Comparison of ENCODE assay signal across 8 cellular contexts in the genomic region with DNA sequence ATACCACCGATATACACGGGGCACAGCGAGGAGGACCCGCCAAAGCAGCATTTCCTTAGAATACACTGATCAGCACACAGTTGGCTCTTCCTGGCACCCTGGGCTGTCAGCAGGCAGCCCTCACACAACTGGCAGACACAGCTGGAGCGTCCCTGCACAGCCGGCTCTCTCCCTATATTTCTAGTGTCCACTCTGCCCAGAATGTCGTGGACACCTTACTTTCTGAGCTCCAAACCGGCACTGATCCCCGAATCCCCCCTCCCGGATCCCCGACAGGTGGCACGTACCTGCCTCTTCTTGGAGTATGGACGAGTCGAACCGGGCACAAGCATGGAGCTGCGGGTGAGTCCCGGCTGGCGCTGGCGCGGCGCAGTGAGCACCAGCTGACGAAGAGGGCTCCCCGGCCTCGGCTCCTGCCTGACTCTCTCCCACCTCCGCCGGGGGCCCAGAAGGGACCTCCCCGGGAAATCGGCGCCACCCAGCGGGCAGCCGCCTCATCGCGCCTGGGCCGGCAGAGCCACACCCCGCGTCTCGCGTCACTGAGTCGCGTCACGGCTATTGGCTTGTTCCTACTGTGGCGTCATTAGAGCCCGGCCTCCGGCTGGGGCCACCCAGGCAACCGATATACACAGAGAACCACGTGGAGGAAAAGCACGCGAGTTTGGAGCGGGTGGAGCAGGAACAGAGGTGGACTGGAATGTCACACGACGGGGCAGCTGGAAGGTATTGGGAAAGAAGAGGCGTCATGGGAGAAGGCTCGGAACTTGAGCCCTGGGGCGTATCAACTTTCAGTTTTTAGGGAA. TPM values are rescaled to one million over a fixed set of nuclear protein-coding genes. Genes with fewer than 3 reads are reported as not detected.
DNase-seq lines count a peak whose midpoint lies in the region; ATAC-seq and TF ChIP-seq lines count a peak whose summit lies in the region.

A gene with protein sequence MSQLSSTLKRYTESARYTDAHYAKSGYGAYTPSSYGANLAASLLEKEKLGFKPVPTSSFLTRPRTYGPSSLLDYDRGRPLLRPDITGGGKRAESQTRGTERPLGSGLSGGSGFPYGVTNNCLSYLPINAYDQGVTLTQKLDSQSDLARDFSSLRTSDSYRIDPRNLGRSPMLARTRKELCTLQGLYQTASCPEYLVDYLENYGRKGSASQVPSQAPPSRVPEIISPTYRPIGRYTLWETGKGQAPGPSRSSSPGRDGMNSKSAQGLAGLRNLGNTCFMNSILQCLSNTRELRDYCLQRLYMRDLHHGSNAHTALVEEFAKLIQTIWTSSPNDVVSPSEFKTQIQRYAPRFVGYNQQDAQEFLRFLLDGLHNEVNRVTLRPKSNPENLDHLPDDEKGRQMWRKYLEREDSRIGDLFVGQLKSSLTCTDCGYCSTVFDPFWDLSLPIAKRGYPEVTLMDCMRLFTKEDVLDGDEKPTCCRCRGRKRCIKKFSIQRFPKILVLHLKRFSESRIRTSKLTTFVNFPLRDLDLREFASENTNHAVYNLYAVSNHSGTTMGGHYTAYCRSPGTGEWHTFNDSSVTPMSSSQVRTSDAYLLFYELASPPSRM (minus strand): TSS at position 505 of the 803 bp plus-strand sequence. CDS start 8,210 bp downstream, outside the sequence.

- in situ Hi-C loops in Caki2 (cut with HindIII; ENCODE audit: low pct_unique_long_range_greater_than_20kb, low sequenced_read_pairs) = no loop called here

- peak within 1 kb of the TSS; percentile 9 for H2BK5ac ChIP-seq in mesendoderm (ENCODE audit: low read length)

- TF ChIP-seq CTCF in endodermal cell (conservative IDR thresholded peaks at IDR 0.05) = peak; percentile 91

- no peaks in the 10 kb centered on the region for H3K79me2 ChIP-seq in mesendoderm (ENCODE audit: control insufficient read depth, insufficient read depth, low read length)

- H3K27me3 ChIP-seq in HUES48 (ENCODE audit: control insufficient read depth, insufficient read depth, low read length) (peaks cover 20% of the 10 kb centered on the region), NT2/D1 (ENCODE audit: insufficient read depth, insufficient read length) (peaks cover 8% of the 10 kb centered on the region), endodermal cell (ENCODE audit: control insufficient read depth, insufficient read depth, low read length, poor library complexity, severe bottlenecking) (no peaks in the 10 kb centered on the region), mesendoderm (ENCODE audit: insufficient read depth, low read length, poor library complexity) (no peaks in the 10 kb centered on the region)

- H3K27ac ChIP-seq in HUES48 (ENCODE audit: low read depth, low read length) = peak within 1 kb of the TSS; percentile 17
- no peak within 1 kb of the TSS for H3K27ac ChIP-seq in endodermal cell (ENCODE audit: low read depth, low read length)
- no peak within 1 kb of the TSS for H3K27ac ChIP-seq in mesendoderm (ENCODE audit: low read depth, low read length)

- peak within 1 kb of the TSS; percentile 20 for H3K23ac ChIP-seq in mesendoderm (ENCODE audit: low read length)

- H3K27me3 Mint-ChIP-seq in endodermal cell (ENCODE audit: insufficient read depth) = no peaks in the 10 kb centered on the region

- H3K4me1 Mint-ChIP-seq in endodermal cell = peaks cover 36% of the 10 kb centered on the region

- H3K9ac ChIP-seq in HUES48 (ENCODE audit: low read depth, low read length) = peak within 1 kb of the TSS; percentile 9; the same call in 1 of the 2 replicates
- peak within 1 kb of the TSS; percentile 62 for H3K9ac ChIP-seq in NT2/D1 (ENCODE audit: insufficient read length, low read depth)
- peak within 1 kb of the TSS; percentile 73 for H3K9ac ChIP-seq in endodermal cell (ENCODE audit: extremely low read depth, low read length, poor library complexity, severe bottlenecking)
- peak within 1 kb of the TSS; percentile 73 for H3K9ac ChIP-seq in mesendoderm (ENCODE audit: low read length)

- peak within 1 kb of the TSS; percentile 90 for H3K56ac ChIP-seq in mesendoderm (ENCODE audit: low read length)

- H2BK15ac ChIP-seq in mesendoderm (replicated peaks; ENCODE audit: low read depth) = no peak within 1 kb of the TSS

- 0% methylated on average over 16 to 54 of the region's 54 CpGs for WGBS in endodermal cell (ENCODE audit: insufficient coverage in 1 of 2, insufficient read length in 1 of 2), 2 experiments
- no CpG with 5 or more reads among the region's 54 CpGs for whole genome bisulfite sequencing in mesendoderm (ENCODE audit: extremely low coverage, insufficient coverage, low lambda C conversion rate)

- H2AK5ac ChIP-seq in mesendoderm (ENCODE audit: low read length) = peak within 1 kb of the TSS; percentile 94

- DNase-seq in Caki2 (ENCODE audit: low read depth) = peak; percentile 95
- DNase-seq in NT2/D1 (ENCODE audit: low read depth, low spot score) = peak; percentile 86
- peak; percentile 85 for DNase-seq in activated CD8-positive, alpha-beta memory T cell treated with anti-CD3 and anti-CD28 coated beads, Interleukin-2, amount 50 U/mL, for 24 hours (ENCODE audit: extremely low read depth)
- peak; percentile 98 for DNase-seq in endodermal cell
- peak; percentile 98 for DNase-seq in mesendoderm
- DNase-seq in stimulated activated CD8-positive, alpha-beta memory T cell treated with anti-CD3 and anti-CD28 coated beads, Interleukin-12 subunit alpha, Interleukin-12 subunit beta, amount 100 ng/mL, for 24 hours (ENCODE audit: extremely low read depth) = peak; percentile 92

- no peaks in the 10 kb centered on the region for H3K36me3 ChIP-seq in HUES48 (ENCODE audit: control insufficient read depth, insufficient read depth, low read length)
- H3K36me3 ChIP-seq in NT2/D1 (ENCODE audit: insufficient read depth, insufficient read length, low read length) = no peaks in the 10 kb centered on the region
- peaks cover 3% of the 10 kb centered on the region for H3K36me3 ChIP-seq in endodermal cell (ENCODE audit: control insufficient read depth, insufficient read depth, low read length)
- no peaks in the 10 kb centered on the region for H3K36me3 ChIP-seq in mesendoderm (ENCODE audit: control insufficient read depth, insufficient read depth, low read length)

- H3K4me1 ChIP-seq in HUES48 (ENCODE audit: control insufficient read depth, insufficient read depth, low read length) (peaks cover 40% of the 10 kb centered on the region), NT2/D1 (ENCODE audit: insufficient read depth, insufficient read length) (peaks cover 17% of the 10 kb centered on the region), endodermal cell (ENCODE audit: control insufficient read depth, insufficient read depth, low read length) (peaks cover 27% of the 10 kb centered on the region), mesendoderm (ENCODE audit: control insufficient read depth, low read depth, low read length) (peaks cover 30% of the 10 kb centered on the region)

- peak within 1 kb of the TSS; percentile 88 for H3K4me2 ChIP-seq in mesendoderm (ENCODE audit: low read length)

- H3K18ac ChIP-seq in mesendoderm (ENCODE audit: low read length) = no peak within 1 kb of the TSS

- H3K4me3 Mint-ChIP-seq in endodermal cell = no peak within 1 kb of the TSS

- no peaks in the 10 kb centered on the region for H3K79me1 ChIP-seq in mesendoderm (ENCODE audit: low read length)

- peak; percentile 98 for ATAC-seq in GM21447 (IDR thresholded peaks at IDR 0.05; ENCODE audit: unreplicated experiment)

- no peak within 1 kb of the TSS for H4K8ac ChIP-seq in mesendoderm (ENCODE audit: low read depth, low read length)

- H3K9me3 Mint-ChIP-seq in endodermal cell = no peaks in the 10 kb centered on the region

- H3K9me3 ChIP-seq in HUES48 (ENCODE audit: control insufficient read depth, insufficient read depth, low read length) (no peaks in the 10 kb centered on the region), NT2/D1 (ENCODE audit: insufficient read depth, low read length) (no peaks in the 10 kb centered on the region), endodermal cell (ENCODE audit: control insufficient read depth, low read length) (no peaks in the 10 kb centered on the region)

- H3K36me3 Mint-ChIP-seq in endodermal cell (ENCODE audit: low read depth) = no peaks in the 10 kb centered on the region

- no peak within 1 kb of the TSS for H4K5ac ChIP-seq in mesendoderm (ENCODE audit: low read length)

- no peak within 1 kb of the TSS for H2BK120ac ChIP-seq in mesendoderm (ENCODE audit: low read depth, low read length)

- H3K4me3 ChIP-seq in HUES48 (ENCODE audit: low read depth, low read length) = peak within 1 kb of the TSS; percentile 63
- H3K4me3 ChIP-seq in NT2/D1 (ENCODE audit: insufficient read length, low read depth) = peak within 1 kb of the TSS; percentile 56
- H3K4me3 ChIP-seq in endodermal cell (ENCODE audit: low read length) = peak within 1 kb of the TSS; percentile 83
- H3K4me3 ChIP-seq in mesendoderm (ENCODE audit: low read length) = peak within 1 kb of the TSS; percentile 56

- H3K4ac ChIP-seq in mesendoderm (ENCODE audit: low read depth, low read length) = peak within 1 kb of the TSS; percentile 56

- H3K27ac Mint-ChIP-seq in endodermal cell = peak within 1 kb of the TSS; percentile 24

RNA-seq across cellular contexts. Expression of the gene that starts here (rescaled TPM):
- total RNA-seq in Caki2 (2014; rRNA removed; shearing (Covaris generic); ENCODE audit: low replicate concordance) = 3.7 TPM in 1 of 2 replicates, not detected in the other
- total RNA-seq in endodermal cell = 10 to 100 TPM; 17.8 to 21.1 TPM
- 5.7 TPM for polyA plus RNA-seq in endodermal cell (2013, experiment 1 of 2)
- polyA plus RNA-seq in endodermal cell (2013, experiment 2 of 2) = 7.9 TPM
- polyA plus RNA-seq in mesendoderm (2013, experiment 1 of 2) = 6.2 TPM
- polyA plus RNA-seq in mesendoderm (2013, experiment 2 of 2) = 5.9 TPM

Comparison
In these comparisons a context has a peak if more than half of its experiments do, and no peak if none do; other contexts are left out.
1. H3K9ac ChIP-seq: peak in every context shown above with its lines; median percentile 73 in endodermal cell; 73 in mesendoderm; 62 in NT2/D1; 9 in HUES48.